11 cellular contexts compared by ENCODE assay signal in the genomic region with DNA sequence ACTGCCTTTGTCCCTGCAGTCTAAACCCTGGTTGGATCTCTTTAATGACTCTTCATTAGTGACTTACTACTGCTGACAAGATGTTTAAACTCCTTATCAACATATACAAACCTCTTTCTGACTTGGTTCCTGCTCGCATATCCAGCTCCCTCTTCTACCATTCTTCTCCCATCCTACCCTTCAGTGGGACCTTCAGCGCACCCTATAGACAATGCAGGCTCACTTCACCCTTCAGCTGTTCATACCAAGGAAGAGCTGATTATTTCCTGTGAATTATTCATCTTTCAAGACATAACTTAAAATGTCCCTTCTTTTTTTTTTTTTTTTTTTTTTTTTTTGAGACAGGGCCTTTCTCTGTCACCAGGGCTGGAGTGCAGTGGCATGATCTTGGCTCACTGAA.
DNase-seq lines count a peak whose midpoint lies in the region; ATAC-seq and TF ChIP-seq lines count a peak whose summit lies in the region.
"Had no signal": no experiment of that assay in that cellular context is flagged by ENCODE, and none has a peak within 500 bp of the region (broad histone marks: within the 10 kb centered on the region; RNA-seq: fewer than 3 reads in every experiment).

No MANE protein-coding gene starts in this region.

- dilution Hi-C loops in mammary epithelial cell (cut with HindIII; ENCODE audit: low sequenced_read_pairs), result no loop called here

- H3K4me3 Mint-ChIP-seq in glutamatergic neuron (ENCODE audit: unreplicated experiment), result no peak overlapping the region
- H3K4me3 Mint-ChIP-seq: IgD-negative memory B cell had no signal

- peak; percentile 79 for ATAC-seq in GM18867 (IDR thresholded peaks at IDR 0.05; ENCODE audit: unreplicated experiment)
- ATAC-seq: Right ventricle myocardium inferior had no signal

- H3K36me3 ChIP-seq in mammary epithelial cell (ENCODE audit: insufficient read depth, low read length), result no peaks in the 10 kb centered on the region
- H3K36me3 ChIP-seq in PC-9 (ENCODE audit: low read depth), result no peaks in the 10 kb centered on the region

- H3K27ac Mint-ChIP-seq in glutamatergic neuron (ENCODE audit: unreplicated experiment), result no peak overlapping the region
- H3K27ac Mint-ChIP-seq: IgD-negative memory B cell had no signal

- H3K9me3 ChIP-seq in AG04450 (ENCODE audit: control insufficient read depth, insufficient read depth, low read length) (no peaks in the 10 kb centered on the region), mammary epithelial cell (replicated peaks; ENCODE audit: insufficient read depth, low read length) (no peaks in the 10 kb centered on the region), PC-9 (ENCODE audit: insufficient read depth, low read depth) (no peaks in the 10 kb centered on the region)

- H3K27me3 Mint-ChIP-seq in glutamatergic neuron (ENCODE audit: unreplicated experiment), result no peaks in the 10 kb centered on the region
- H3K27me3 Mint-ChIP-seq: IgD-negative memory B cell had no signal

- TF ChIP-seq CTCF in AG04450 (IDR thresholded peaks at IDR 0.05; ENCODE audit: low read depth, low read length) (peak; percentile 31; the same call in 1 of the 2 replicates), mammary epithelial cell (conservative IDR thresholded peaks at IDR 0.05 in 1 of 2, IDR thresholded peaks at IDR 0.05 in 1 of 2; ENCODE audit: extremely low read depth in 1 of 2, insufficient read depth in 1 of 2, low read depth in 1 of 2, low read length in 2 of 2) (peak; percentile 18 to 27), PC-9 (conservative IDR thresholded peaks at IDR 0.05) (no peak), glutamatergic neuron (IDR thresholded peaks at IDR 0.05; ENCODE audit: partially characterized antibody, unreplicated experiment) (no peak)

- H3K4me2 ChIP-seq in mammary epithelial cell (ENCODE audit: insufficient read depth, low read depth, low read length) (no peak overlapping the region), PC-9 (no peak overlapping the region)

- H3K9me2 ChIP-seq in PC-9 (ENCODE audit: insufficient read depth), result no peaks in the 10 kb centered on the region

- TF ChIP-seq EP300 in Ishikawa (IDR thresholded peaks at IDR 0.05; ENCODE audit: borderline replicate concordance), result no peak

- no TSS peak for BruUV-seq in mammary epithelial cell (replicated peaks; lab: Mats Ljungman, UMichigan)
- no TSS peak for BruUV-seq in PC-9 (replicated peaks; lab: Mats Ljungman, UMichigan)

- TF ChIP-seq RAD21 in Ishikawa (IDR thresholded peaks at IDR 0.05; ENCODE audit: low read depth), result peak; percentile 29; the same call in 1 of the 2 replicates

- no peaks in the 10 kb centered on the region for H3K36me3 Mint-ChIP-seq in glutamatergic neuron (ENCODE audit: unreplicated experiment)
- H3K36me3 Mint-ChIP-seq: IgD-negative memory B cell had no signal

- no peaks in the 10 kb centered on the region for H3K4me1 Mint-ChIP-seq in glutamatergic neuron (ENCODE audit: low read depth, unreplicated experiment)
- H3K4me1 Mint-ChIP-seq: IgD-negative memory B cell had no signal

- H2AFZ ChIP-seq in mammary epithelial cell (ENCODE audit: low read depth, low read length) (no peak overlapping the region), PC-9 (no peak overlapping the region)

- H3K9me3 Mint-ChIP-seq in glutamatergic neuron (ENCODE audit: unreplicated experiment), result no peaks in the 10 kb centered on the region

- H3K27me3 ChIP-seq in AG04450 (ENCODE audit: control insufficient read depth, insufficient read depth, low read length) (no peaks in the 10 kb centered on the region), mammary epithelial cell (ENCODE audit: insufficient read depth, low read length) (no peaks in the 10 kb centered on the region), PC-9 (ENCODE audit: insufficient read depth, low read depth) (no peaks in the 10 kb centered on the region)

- intact Hi-C loops in mammary epithelial cell (cut with micrococcal nuclease) (no loop called here), PC-9 (cut with micrococcal nuclease; ENCODE audit: unreplicated experiment) (no loop called here)

- no peak overlapping the region for H3K4me3 ChIP-seq in AG04450 (ENCODE audit: low read depth, low read length)
- H3K4me3 ChIP-seq in mammary epithelial cell (replicated peaks in 1 of 3; ENCODE audit: insufficient read depth in 1 of 3, low read depth in 2 of 3, low read length in 3 of 3), result no peak overlapping the region
- H3K4me3 ChIP-seq in PC-9, result no peak overlapping the region

- no peak for DNase-seq in AG04450 (ENCODE audit: low read depth, low spot score)
- no peak for DNase-seq in mammary epithelial cell
- no peak for DNase-seq in SHP77 treated with DMSO at 0.1 percent for 48 hours (lab: John Stamatoyannopoulos, UW)
- DNase-seq in PC-9, result no peak
- DNase-seq in glutamatergic neuron, result no peak
- DNase-seq in NCI-H2107 treated with DMSO at 0.1 percent for 48 hours (lab: John Stamatoyannopoulos, UW; ENCODE audit: unreplicated experiment), result no peak
- DNase-seq: activated T-cell treated with anti-CD3 and anti-CD28 coated beads, Interleukin-2, amount 50 U/mL, for 48 hours had no signal

- in situ Hi-C loops in mammary epithelial cell (cut with MboI; ENCODE audit: low sequenced_read_pairs in 2 of 2), result no loop called here

- CTCF ChIA-PET in AG04450 (lab: Charles Lee) (interaction anchor here (0.6 to 1.1 kb wide), 2 partner anchors 9 to 199 kb away, joined by 3 read pairs; no protein-coding TSS in a partner anchor), mammary epithelial cell (lab: Charles Lee; ENCODE audit: low non-redundant PET) (interaction anchor here (0.5 kb wide), 1 partner anchor 9 kb away, joined by 3 read pairs; no protein-coding TSS in a partner anchor), PC-9 (lab: Charles Lee) (no interaction called here)

- POLR2A ChIA-PET in AG04450 (lab: Yijun Ruan, JAX) (no interaction called here), PC-9 (lab: Charles Lee; ENCODE audit: unreplicated experiment) (no interaction called here)

- H3K79me2 ChIP-seq in mammary epithelial cell (ENCODE audit: insufficient read depth, low read length) (no peaks in the 10 kb centered on the region), PC-9 (ENCODE audit: low read depth) (no peaks in the 10 kb centered on the region)

- H3K27ac ChIP-seq in AG04450 (ENCODE audit: low read depth, low read length), result no peak overlapping the region
- H3K27ac ChIP-seq in mammary epithelial cell (ENCODE audit: insufficient read depth, low read depth, low read length), result no peak overlapping the region
- H3K27ac ChIP-seq in PC-9, result no peak overlapping the region

- no peak overlapping the region for H3K9ac ChIP-seq in mammary epithelial cell (ENCODE audit: insufficient read depth, low read length)

- H3F3A ChIP-seq in PC-9 (ENCODE audit: insufficient read depth, low read depth), result no peaks in the 10 kb centered on the region

- H4K20me1 ChIP-seq in mammary epithelial cell (ENCODE audit: insufficient read depth, low read length), result no peaks in the 10 kb centered on the region
- no peaks in the 10 kb centered on the region for H4K20me1 ChIP-seq in PC-9 (ENCODE audit: insufficient read depth)

- WGBS in mammary epithelial cell (ENCODE audit: low coverage, missing lambda C conversion rate), result 57% methylated on average over 2 of the region's 2 CpGs

- H3K4me1 ChIP-seq in mammary epithelial cell (ENCODE audit: insufficient read depth, low read length) (no peaks in the 10 kb centered on the region), PC-9 (replicated peaks; ENCODE audit: insufficient read depth) (no peaks in the 10 kb centered on the region)

TF ChIP-seq in Ishikawa, 13 proteins besides CTCF, POLR2A, EP300 and RAD21 (continues in another document):
- TF ChIP-seq, protein P1, sequence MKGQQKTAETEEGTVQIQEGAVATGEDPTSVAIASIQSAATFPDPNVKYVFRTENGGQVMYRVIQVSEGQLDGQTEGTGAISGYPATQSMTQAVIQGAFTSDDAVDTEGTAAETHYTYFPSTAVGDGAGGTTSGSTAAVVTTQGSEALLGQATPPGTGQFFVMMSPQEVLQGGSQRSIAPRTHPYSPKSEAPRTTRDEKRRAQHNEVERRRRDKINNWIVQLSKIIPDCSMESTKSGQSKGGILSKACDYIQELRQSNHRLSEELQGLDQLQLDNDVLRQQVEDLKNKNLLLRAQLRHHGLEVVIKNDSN (IDR thresholded peaks at IDR 0.05), result no peak
- TF ChIP-seq, protein P2, sequence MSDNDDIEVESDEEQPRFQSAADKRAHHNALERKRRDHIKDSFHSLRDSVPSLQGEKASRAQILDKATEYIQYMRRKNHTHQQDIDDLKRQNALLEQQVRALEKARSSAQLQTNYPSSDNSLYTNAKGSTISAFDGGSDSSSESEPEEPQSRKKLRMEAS (IDR thresholded peaks at IDR 0.05), result no peak
- TF ChIP-seq NFIC (IDR thresholded peaks at IDR 0.05), result no peak
- TF ChIP-seq ZBTB7A (IDR thresholded peaks at IDR 0.05; ENCODE audit: low read depth), result no peak
- no peak for TF ChIP-seq CREB1 (IDR thresholded peaks at IDR 0.05; ENCODE audit: low read depth)
- no peak for TF ChIP-seq CEBPB (IDR thresholded peaks at IDR 0.05)
- no peak for TF ChIP-seq EGR1 (IDR thresholded peaks at IDR 0.05)
- TF ChIP-seq TCF12 (IDR thresholded peaks at IDR 0.05; ENCODE audit: low read depth), result no peak
- no peak for TF ChIP-seq FOXM1 (IDR thresholded peaks at IDR 0.05; ENCODE audit: borderline replicate concordance, low read depth)
- no peak for TF ChIP-seq TEAD4 (IDR thresholded peaks at IDR 0.05)
- TF ChIP-seq TAF1 (IDR thresholded peaks at IDR 0.05; ENCODE audit: low read depth), result no peak
- TF ChIP-seq YY1 (IDR thresholded peaks at IDR 0.05; ENCODE audit: low read depth), result no peak

Comparison
In these comparisons a context has a peak if more than half of its experiments do, and no peak if none do; other contexts are left out.
1. CTCF ChIP-seq: peak in AG04450 (single experiment) and mammary epithelial cell (2 of 2); none in PC-9 (single experiment) and glutamatergic neuron (single experiment).